ENCODE assay signal across 19 cellular contexts in the genomic region with DNA sequence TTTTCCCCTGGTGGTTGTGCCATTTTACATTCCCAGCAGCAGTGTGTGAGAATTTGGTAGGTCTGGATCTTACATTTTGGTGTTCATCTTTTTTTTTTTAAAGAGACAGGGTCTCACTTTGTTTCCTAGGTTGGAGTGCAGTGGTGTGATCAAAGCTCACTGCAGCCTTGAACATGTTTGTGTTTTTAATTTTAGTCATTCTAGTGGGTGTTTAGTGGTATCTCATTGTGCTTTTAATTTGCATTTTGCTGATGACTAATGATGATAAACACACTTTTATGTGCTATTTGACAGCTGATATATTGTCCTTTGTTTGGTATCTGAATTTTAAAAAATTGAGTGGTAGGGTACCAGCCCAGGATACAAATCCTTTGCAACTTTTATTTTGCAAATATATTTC. TPM values are rescaled to one million over a fixed set of nuclear protein-coding genes. Genes with fewer than 3 reads are reported as not detected.
DNase-seq lines count a peak whose midpoint lies in the region; ATAC-seq and TF ChIP-seq lines count a peak whose summit lies in the region.
"Had no signal": no experiment of that assay in that cellular context is flagged by ENCODE, and none has a peak within 500 bp of the region (broad histone marks: within the 10 kb centered on the region; RNA-seq: fewer than 3 reads in every experiment).

No MANE protein-coding gene starts in this region.

- H3K4me3 ChIP-seq in GM23338 = no peak overlapping the region
- H3K4me3 ChIP-seq: BLaER1, body of pancreas, K562 had no signal

- no peak overlapping the region for H2AFZ ChIP-seq in GM23338

- H4K20me1 ChIP-seq in GM23338 (replicated peaks; ENCODE audit: insufficient read depth) = peaks cover 58% of the 10 kb centered on the region

- H3F3A ChIP-seq in GM23338 (replicated peaks; ENCODE audit: low read depth) = peaks cover 46% of the 10 kb centered on the region

- peaks cover 92% of the 10 kb centered on the region for H3K79me2 ChIP-seq in GM23338 (replicated peaks; ENCODE audit: insufficient read depth)

- H3K27ac Mint-ChIP-seq in GM23338 = no peak overlapping the region
- H3K27ac Mint-ChIP-seq in activated naive CD8-positive, alpha-beta T cell = peak overlapping the region; percentile 59
- H3K27ac Mint-ChIP-seq in mesothelial cell of epicardium = peak overlapping the region; percentile 19
- H3K27ac Mint-ChIP-seq in stimulated activated memory B cell treated with anti-CD40 and anti-IgM and Interleukin-4, amounts not matched to agents 10 μg/mL and 1 μg/mL and 100 μg/mL, for 72 hours = no peak overlapping the region

- DNase-seq in activated CD4-positive, CD25-positive, alpha-beta regulatory T cell (lab: John Stamatoyannopoulos, UW) = no peak
- DNase-seq in GM23338 (ENCODE audit: low spot score) (no peak), mesothelial cell of epicardium (ENCODE audit: low spot score in 2 of 2, unreplicated experiment in 2 of 2) (no peak), NCI-H1092 treated with DMSO at 0.1 percent for 48 hours (lab: John Stamatoyannopoulos, UW) (no peak)
- no peak for DNase-seq in stimulated activated CD4-positive, alpha-beta T cell treated with anti-CD3 and anti-CD28 coated beads, Interleukin-1b, Interleukin-23, amount 100 ng/mL, for 48 hours
- DNase-seq: 8988T; activated naive CD4-positive, alpha-beta T cell treated with anti-CD3 and anti-CD28 coated beads, Interleukin-2, amount 10 ng/mL, durations not matched to agents 7 days and 5 days; body of pancreas; erythroblast; mesendoderm; NCI-H1930; stimulated activated CD4-positive, alpha-beta T cell treated with anti-CD3 and anti-CD28 coated beads, Interleukin-2, amount 100 ng/mL, for 48 hours had no signal

- H3K27ac ChIP-seq in GM23338 (ENCODE audit: low read depth) = peak overlapping the region; percentile 4; the same call in 1 of the 2 replicates
- H3K27ac ChIP-seq: BLaER1, body of pancreas, RWPE1 had no signal

- H3K4me3 Mint-ChIP-seq in GM23338 (no peak overlapping the region), mesothelial cell of epicardium (no peak overlapping the region)
- no peak overlapping the region for H3K4me3 Mint-ChIP-seq in activated naive CD8-positive, alpha-beta T cell
- H3K4me3 Mint-ChIP-seq in stimulated activated memory B cell treated with anti-CD40 and anti-IgM and Interleukin-4, amounts not matched to agents 10 μg/mL and 1 μg/mL and 100 μg/mL, for 72 hours = no peak overlapping the region
- H3K4me3 Mint-ChIP-seq: activated naive CD4-positive, alpha-beta T cell treated with anti-CD3 and anti-CD28 coated beads, Interleukin-2, amount 10 ng/mL, durations not matched to agents 7 days and 5 days; neural crest cell had no signal

- TF ChIP-seq CTCF in GM23338 (conservative IDR thresholded peaks at IDR 0.05; ENCODE audit: low read depth in 2 of 2) (no peak), mesothelial cell of epicardium (IDR thresholded peaks at IDR 0.05; ENCODE audit: unreplicated experiment) (no peak)

- H3K9me2 ChIP-seq in GM23338 (ENCODE audit: insufficient read depth) = no peaks in the 10 kb centered on the region

- peaks cover 93% of the 10 kb centered on the region for H3K36me3 Mint-ChIP-seq in GM23338 (ENCODE audit: low read depth)
- peaks cover 3% of the 10 kb centered on the region for H3K36me3 Mint-ChIP-seq in activated naive CD8-positive, alpha-beta T cell
- H3K36me3 Mint-ChIP-seq in mesothelial cell of epicardium = peaks cover 79% of the 10 kb centered on the region
- peaks cover 76% of the 10 kb centered on the region for H3K36me3 Mint-ChIP-seq in stimulated activated memory B cell treated with anti-CD40 and anti-IgM and Interleukin-4, amounts not matched to agents 10 μg/mL and 1 μg/mL and 100 μg/mL, for 72 hours

- H3K4me1 Mint-ChIP-seq in GM23338 (peaks cover 2% of the 10 kb centered on the region; the same call in 2 of the 3 replicates), mesothelial cell of epicardium (no peaks in the 10 kb centered on the region)
- peaks cover 27% of the 10 kb centered on the region for H3K4me1 Mint-ChIP-seq in activated naive CD8-positive, alpha-beta T cell (ENCODE audit: low read depth)
- H3K4me1 Mint-ChIP-seq in stimulated activated memory B cell treated with anti-CD40 and anti-IgM and Interleukin-4, amounts not matched to agents 10 μg/mL and 1 μg/mL and 100 μg/mL, for 72 hours = peaks cover 11% of the 10 kb centered on the region

- no peaks in the 10 kb centered on the region for H3K4me1 ChIP-seq in GM23338 (ENCODE audit: insufficient read depth)
- H3K4me1 ChIP-seq: BLaER1 had no signal

- H3K36me3 ChIP-seq in GM23338 (ENCODE audit: insufficient read depth) = peaks cover 84% of the 10 kb centered on the region

- H3K4me2 ChIP-seq in GM23338 = no peak overlapping the region
- H3K4me2 ChIP-seq: BLaER1 had no signal

- peak; percentile 88 to 91 for ATAC-seq in activated CD4-positive, CD25-positive, alpha-beta regulatory T cell treated with anti-CD3 and anti-CD28 coated beads, Interleukin-2, amount 50 U/mL, for 24 hours
- no peak for ATAC-seq in GM23338
- no peak for ATAC-seq in stimulated activated memory B cell treated with anti-CD40 and anti-IgM and Interleukin-4, amounts not matched to agents 10 μg/mL and 1 μg/mL and 100 μg/mL, for 72 hours
- ATAC-seq: body of pancreas, K562 had no signal

- H3K27me3 Mint-ChIP-seq in GM23338 (ENCODE audit: insufficient read depth, low read depth, poor library complexity) (peaks cover 6% of the 10 kb centered on the region), mesothelial cell of epicardium (ENCODE audit: low read depth) (no peaks in the 10 kb centered on the region)
- no peaks in the 10 kb centered on the region for H3K27me3 Mint-ChIP-seq in activated naive CD8-positive, alpha-beta T cell
- H3K27me3 Mint-ChIP-seq in stimulated activated memory B cell treated with anti-CD40 and anti-IgM and Interleukin-4, amounts not matched to agents 10 μg/mL and 1 μg/mL and 100 μg/mL, for 72 hours = no peaks in the 10 kb centered on the region
- H3K27me3 Mint-ChIP-seq: activated naive CD4-positive, alpha-beta T cell treated with anti-CD3 and anti-CD28 coated beads, Interleukin-2, amount 10 ng/mL, durations not matched to agents 7 days and 5 days had no signal

- H3K9me3 Mint-ChIP-seq in GM23338 (no peaks in the 10 kb centered on the region; the same call in 2 of the 3 replicates), mesothelial cell of epicardium (no peaks in the 10 kb centered on the region)
- H3K9me3 Mint-ChIP-seq in activated naive CD8-positive, alpha-beta T cell (ENCODE audit: low read depth) = no peaks in the 10 kb centered on the region
- H3K9me3 Mint-ChIP-seq in stimulated activated memory B cell treated with anti-CD40 and anti-IgM and Interleukin-4, amounts not matched to agents 10 μg/mL and 1 μg/mL and 100 μg/mL, for 72 hours = no peaks in the 10 kb centered on the region
- H3K9me3 Mint-ChIP-seq: activated naive CD4-positive, alpha-beta T cell treated with anti-CD3 and anti-CD28 coated beads, Interleukin-2, amount 10 ng/mL, durations not matched to agents 7 days and 5 days; neural crest cell had no signal

- H3K27me3 ChIP-seq in GM23338 (ENCODE audit: insufficient read depth) = no peaks in the 10 kb centered on the region
- H3K27me3 ChIP-seq: BLaER1, body of pancreas had no signal

TF ChIP-seq in GM23338, 12 proteins besides CTCF, POLR2A, EP300 and RAD21 (continues in another document):
- TF ChIP-seq STAT1 (IDR thresholded peaks at IDR 0.05; ENCODE audit: unreplicated experiment) (no peak), CREB1 (CRISPR knock-in tag; IDR thresholded peaks at IDR 0.05; ENCODE audit: low read depth) (no peak), ZNF114 (CRISPR knock-in tag; IDR thresholded peaks at IDR 0.05) (no peak), JUNB (IDR thresholded peaks at IDR 0.05; ENCODE audit: unreplicated experiment) (no peak), NANOG (IDR thresholded peaks at IDR 0.05; ENCODE audit: borderline replicate concordance) (no peak)

RNA-seq across cellular contexts. Expression of gene POMT1, which starts 53.4 kb away (rescaled TPM):
- 23.7 and 32.4 TPM in 2 replicates for total RNA-seq in GM23338 (2014; rRNA removed; shearing (Covaris generic))
- 17.7 and 20.2 TPM in 2 replicates for polyA plus RNA-seq in GM23338 (2016; fragmentation: Nextera tagmentation; extraction: Ambion mirVana)
- total RNA-seq in mesothelial cell of epicardium = 54.8 to 59.2 TPM (median 57.2 TPM) in 3 replicates

RNA-seq across cellular contexts. Expression of gene PRRC2B, which starts 55.4 kb away (rescaled TPM):
- total RNA-seq in GM23338 (2014; rRNA removed; shearing (Covaris generic)) = 171 and 193 TPM in 2 replicates
- polyA plus RNA-seq in GM23338 (2016; fragmentation: Nextera tagmentation; extraction: Ambion mirVana) = 41.4 and 45.0 TPM in 2 replicates
- 495 to 505 TPM (median 497 TPM) in 3 replicates for total RNA-seq in mesothelial cell of epicardium

Comparison
In these comparisons a context has a peak if more than half of its experiments do, and no peak if none do; other contexts are left out.
1. ATAC-seq: peak in activated CD4-positive, CD25-positive, alpha-beta regulatory T cell treated with anti-CD3 and anti-CD28 coated beads, Interleukin-2, amount 50 U/mL, for 24 hours (2 of 2); none in GM23338 (single experiment) and stimulated activated memory B cell treated with anti-CD40 and anti-IgM and Interleukin-4, amounts not matched to agents 10 μg/mL and 1 μg/mL and 100 μg/mL, for 72 hours (single experiment).
2. H3K27ac Mint-ChIP-seq: peak in activated naive CD8-positive, alpha-beta T cell (single experiment) and mesothelial cell of epicardium (single experiment); none in GM23338 (single experiment) and stimulated activated memory B cell treated with anti-CD40 and anti-IgM and Interleukin-4, amounts not matched to agents 10 μg/mL and 1 μg/mL and 100 μg/mL, for 72 hours (single experiment).